In genomic region chr16:75111514-75112280, GRCh38 we compare ENCODE assay signal across 8 cellular contexts. TPM values are rescaled to one million over a fixed set of nuclear protein-coding genes. Genes with fewer than 3 reads are reported as not detected.
DNase-seq lines count a peak whose midpoint lies in the region; ATAC-seq and TF ChIP-seq lines count a peak whose summit lies in the region.

No MANE protein-coding gene starts in this region.

- ATAC-seq in activated T-cell treated with anti-CD3 and anti-CD28 coated beads, Interleukin-2, amount 50 U/mL, for 4 hours: peak; percentile 3 to 4
- ATAC-seq in right cardiac atrium: peak in 1 of 2 donors; percentile 27

- H3K9me3 ChIP-seq in SJCRH30 (replicated peaks): no peaks in the 10 kb centered on the region
- no peaks in the 10 kb centered on the region for H3K9me3 ChIP-seq in right cardiac atrium (ENCODE audit: control insufficient read depth, low read length)
- H3K9me3 ChIP-seq in tibial artery: no peaks in the 10 kb centered on the region

- H3K4me1 ChIP-seq in SJCRH30 (peaks cover 8% of the 10 kb centered on the region), right cardiac atrium (ENCODE audit: control insufficient read depth, insufficient read depth, low read length) (peaks cover 3% of the 10 kb centered on the region), tibial artery (peaks cover 0 to 69% (median 49%) of the 10 kb centered on the region in 4 donors)

- H3K36me3 Mint-ChIP-seq in activated T-cell treated with anti-CD3 and anti-CD28 coated beads, Interleukin-2, amount 50 U/mL, for 4 hours (ENCODE audit: insufficient read depth): peaks cover 2% of the 10 kb centered on the region

- no peak overlapping the region for H3K4me3 Mint-ChIP-seq in activated T-cell treated with anti-CD3 and anti-CD28 coated beads, Interleukin-2, amount 50 U/mL, for 4 hours

- no peaks in the 10 kb centered on the region for H3K9me3 Mint-ChIP-seq in activated T-cell treated with anti-CD3 and anti-CD28 coated beads, Interleukin-2, amount 50 U/mL, for 4 hours

- intact Hi-C loops in right cardiac atrium (cut with DNase I) (loop anchor here (2.0 to 5.0 kb wide), 2 partner anchors 113 to 114 kb away; partner anchors contain the start of gene ZNRF1 (in 4 of the 4)), tibial artery (cut with DNase I; ENCODE audit: low total_unique reads) (loop anchor here (1.0 kb wide), 1 partner anchor 113 kb away; no protein-coding TSS in a partner anchor)

- TF ChIP-seq CTCF in tibial artery (IDR thresholded peaks at IDR 0.05): no peak

- peaks cover 20% of the 10 kb centered on the region for H3K27me3 Mint-ChIP-seq in activated T-cell treated with anti-CD3 and anti-CD28 coated beads, Interleukin-2, amount 50 U/mL, for 4 hours (ENCODE audit: low read depth)

- DNase-seq in activated T-cell treated with anti-CD3 and anti-CD28 coated beads, Interleukin-2, amount 50 U/mL, for 4 hours: no peak
- DNase-seq in activated T-cell treated with anti-CD3 and anti-CD28 coated beads, Interleukin-2, amount 50 U/mL, for 1 hour: no peak
- no peak for DNase-seq in SJCRH30
- peak in 2 of 3 donors; percentile 72 to 73 for DNase-seq in right cardiac atrium
- DNase-seq in tibial artery: peak in 1 of 2 donors; percentile 65
- DNase-seq in LoVo (ENCODE audit: low spot score): no peak
- DNase-seq in NCI-H2171 (lab: John Stamatoyannopoulos, UW): no peak
- no peak for DNase-seq in middle frontal gyrus (ENCODE audit: extremely low spot score, low spot score)

- WGBS in right cardiac atrium: 28% methylated on average over 16 of the region's 16 CpGs

- no peaks in the 10 kb centered on the region for H3K27me3 ChIP-seq in SJCRH30
- no peaks in the 10 kb centered on the region for H3K27me3 ChIP-seq in right cardiac atrium (ENCODE audit: control insufficient read depth, insufficient read depth)
- H3K27me3 ChIP-seq in tibial artery: no peaks in the 10 kb centered on the region

- peaks cover 42% of the 10 kb centered on the region for H3K4me1 Mint-ChIP-seq in activated T-cell treated with anti-CD3 and anti-CD28 coated beads, Interleukin-2, amount 50 U/mL, for 4 hours (ENCODE audit: low read depth)

- H3K36me3 ChIP-seq in SJCRH30: no peaks in the 10 kb centered on the region
- peaks cover 0 to 17% (median 5%) of the 10 kb centered on the region in 3 donors for H3K36me3 ChIP-seq in tibial artery

- H3K4me3 ChIP-seq in SJCRH30 (peak overlapping the region; percentile 47; the same call in 1 of the 2 replicates), right cardiac atrium (ENCODE audit: low read length) (no peak overlapping the region), tibial artery (no peak overlapping the region)

- no peak overlapping the region for H3K27ac ChIP-seq in SJCRH30
- peak overlapping the region; percentile 72 for H3K27ac ChIP-seq in right cardiac atrium (ENCODE audit: low read length)
- peak overlapping the region; percentile 73 to 86 for H3K27ac ChIP-seq in tibial artery

RNA-seq across cellular contexts. Expression of gene LDHD, which starts 4.9 kb away (rescaled TPM):
- total RNA-seq in activated T-cell treated with anti-CD3 and anti-CD28 coated beads, Interleukin-2, amount 50 U/mL, for 4 hours: under 1 TPM in 1 of 3 donors, not detected in 2; 0.11 TPM
- 0.08 TPM in 1 of 2 replicates, not detected in the other for total RNA-seq in SJCRH30 (2014; rRNA removed; shearing (Covaris generic))
- 10 to 100 TPM; 28.2 to 55.9 (median 39.5) TPM for total RNA-seq in right cardiac atrium
- 56.5 TPM for polyA plus RNA-seq in right cardiac atrium

RNA-seq across cellular contexts. Expression of gene ZFP1, which starts 36.6 kb away (rescaled TPM):
- total RNA-seq in activated T-cell treated with anti-CD3 and anti-CD28 coated beads, Interleukin-2, amount 50 U/mL, for 4 hours: 10 to 100 TPM; 11.5 to 13.4 (median 13.4) TPM
- total RNA-seq in SJCRH30 (2014; rRNA removed; shearing (Covaris generic)): 8.4 and 10.9 TPM in 2 replicates
- total RNA-seq in right cardiac atrium: 10 to 100 TPM in 1 of 4 donors, 1 to 10 TPM in 3; 6.4 to 11.2 (median 9.1) TPM
- 3.8 TPM for polyA plus RNA-seq in right cardiac atrium

Comparison
In these comparisons a context has a peak if more than half of its experiments do, and no peak if none do; other contexts are left out.
1. DNase-seq: peak in right cardiac atrium (2 of 3); none in activated T-cell treated with anti-CD3 and anti-CD28 coated beads, Interleukin-2, amount 50 U/mL, for 4 hours (single experiment), activated T-cell treated with anti-CD3 and anti-CD28 coated beads, Interleukin-2, amount 50 U/mL, for 1 hour (single experiment), SJCRH30 (0 of 2), LoVo (single experiment), NCI-H2171 (single experiment) and middle frontal gyrus (single experiment).
2. RNA of gene LDHD, which starts 4.9 kb away (total RNA-seq): 28.2 to 55.9 TPM in right cardiac atrium; 0.11 TPM in activated T-cell treated with anti-CD3 and anti-CD28 coated beads, Interleukin-2, amount 50 U/mL, for 4 hours and 0.08 TPM in SJCRH30; every median in the first group is over 10 times any median in the second.